8 cellular contexts compared by ENCODE assay signal in genomic region chr2:219532378-219532649, GRCh38. TPM values are rescaled to one million over a fixed set of nuclear protein-coding genes. Genes with fewer than 3 reads are reported as not detected.
"Had no signal": no experiment of that assay in that cellular context is flagged by ENCODE, and none has a peak within 500 bp of the region (broad histone marks: within the 10 kb centered on the region; RNA-seq: fewer than 3 reads in every experiment).

No MANE protein-coding gene starts in this region.

- H3K9ac ChIP-seq: KMS-11 had no signal

- H3K27ac ChIP-seq: KMS-11 had no signal

- H3K4me1 ChIP-seq: HAP-1 had no signal

- H2AFZ ChIP-seq: GM23338 had no signal

- H3K4me2 ChIP-seq: GM23338, KMS-11 had no signal

- ATAC-seq: GM23338, HCT116 had no signal

- H3K36me3 ChIP-seq: HAP-1 had no signal

- H3K9me3 ChIP-seq: HAP-1 had no signal

- DNase-seq: H7, HFFc6, KBM-7 had no signal

- H3K4me3 ChIP-seq: GM23338, HAP-1 had no signal

RNA-seq across cellular contexts. Expression of gene ASIC4, which starts 18.0 kb away (rescaled TPM):
- polyA plus RNA-seq: IgD-negative memory B cell had no signal

RNA-seq across cellular contexts. Expression of gene OBSL1, which starts 39.0 kb away (rescaled TPM):
- polyA plus RNA-seq: IgD-negative memory B cell had no signal
